13 cellular contexts compared by ENCODE assay signal in genomic region chr10:3091921-3092320, GRCh38. TPM values are rescaled to one million over a fixed set of nuclear protein-coding genes. Genes with fewer than 3 reads are reported as not detected.
DNase-seq lines count a peak whose midpoint lies in the region; ATAC-seq and TF ChIP-seq lines count a peak whose summit lies in the region.
"Had no signal": no experiment of that assay in that cellular context is flagged by ENCODE, and none has a peak within 500 bp of the region (broad histone marks: within the 10 kb centered on the region; RNA-seq: fewer than 3 reads in every experiment).

No MANE protein-coding gene starts in this region.

- peaks cover 4% of the 10 kb centered on the region for H3F3A ChIP-seq in PC-3 (ENCODE audit: low read length, unreplicated experiment)

- no peaks in the 10 kb centered on the region for H3K36me3 ChIP-seq in CD4-positive, CD25-positive, alpha-beta regulatory T cell (ENCODE audit: control insufficient read depth, insufficient read depth, low read length)
- H3K36me3 ChIP-seq in PC-3 (ENCODE audit: low read depth, low read length) (no peaks in the 10 kb centered on the region), H7 (replicated peaks; ENCODE audit: control insufficient read depth, insufficient read depth, low read length) (peaks cover 1% of the 10 kb centered on the region; the same call in 1 of the 2 replicates)
- H3K36me3 ChIP-seq: gastroesophageal sphincter had no signal

- peak overlapping the region; percentile 88 for H3K4me2 ChIP-seq in PC-3 (ENCODE audit: low read length)

- no peak for DNase-seq in CD4-positive, CD25-positive, alpha-beta regulatory T cell
- DNase-seq in PC-3 = no peak
- DNase-seq in chondrocyte (ENCODE audit: low spot score) = peak; percentile 55
- DNase-seq in superior temporal gyrus (ENCODE audit: extremely low spot score) = no peak
- DNase-seq in DMS153 treated with DMSO at 0.1 percent for 48 hours (lab: John Stamatoyannopoulos, UW; ENCODE audit: unreplicated experiment) = no peak
- no peak for DNase-seq in stimulated activated CD4-positive, alpha-beta T cell treated with anti-CD3 and anti-CD28 coated beads, Interleukin-4, amount 100 ng/mL, for 24 hours
- no peak for DNase-seq in H7
- DNase-seq: NCI-H2081 treated with DMSO at 0.1 percent for 48 hours, NCI-H69, RPMI8226 had no signal

- H3K4me3 ChIP-seq in CD4-positive, CD25-positive, alpha-beta regulatory T cell (ENCODE audit: low read depth, low read length) = no peak overlapping the region
- H3K4me3 ChIP-seq in PC-3 (ENCODE audit: low read length) = peak overlapping the region; percentile 30; the same call in 1 of the 2 replicates
- H3K4me3 ChIP-seq in H7 (ENCODE audit: insufficient read depth, low read depth, low read length) = no peak overlapping the region
- H3K4me3 ChIP-seq: gastroesophageal sphincter had no signal

- peaks cover 37% of the 10 kb centered on the region for H3K36me3 Mint-ChIP-seq in CD4-positive, CD25-positive, alpha-beta regulatory T cell
- peaks cover 6% of the 10 kb centered on the region for H3K36me3 Mint-ChIP-seq in chondrocyte (ENCODE audit: low read depth)
- peaks cover 4% of the 10 kb centered on the region for H3K36me3 Mint-ChIP-seq in nephron (ENCODE audit: low read depth)

- H3K4me1 ChIP-seq in CD4-positive, CD25-positive, alpha-beta regulatory T cell (ENCODE audit: control insufficient read depth, insufficient read depth, low read length, poor library complexity, severe bottlenecking) = peaks cover 44% of the 10 kb centered on the region
- H3K4me1 ChIP-seq in PC-3 (ENCODE audit: insufficient read depth, low read length) = peaks cover 51% of the 10 kb centered on the region

- no TSS peak for BruUV-seq in PC-3 (replicated peaks; lab: Mats Ljungman, UMichigan)

- no peak for TF ChIP-seq CTCF in PC-3 (conservative IDR thresholded peaks at IDR 0.05; ENCODE audit: low read depth, low read length)
- TF ChIP-seq CTCF in chondrocyte (IDR thresholded peaks at IDR 0.05) = no peak
- no peak for TF ChIP-seq CTCF in nephron (IDR thresholded peaks at IDR 0.05; ENCODE audit: unreplicated experiment in 3 of 3)

- no peaks in the 10 kb centered on the region for H4K20me1 ChIP-seq in PC-3 (ENCODE audit: low read length)

- peaks cover 58% of the 10 kb centered on the region for H3K79me2 ChIP-seq in PC-3 (ENCODE audit: low read length)

- H3K27ac Mint-ChIP-seq in CD4-positive, CD25-positive, alpha-beta regulatory T cell = peak overlapping the region; percentile 9 to 54 (median 47)
- peak overlapping the region; percentile 100 for H3K27ac Mint-ChIP-seq in chondrocyte (ENCODE audit: unreplicated experiment)
- peak overlapping the region in 2 of 3 experiments; percentile 7 to 34 for H3K27ac Mint-ChIP-seq in nephron

- CTCF ChIA-PET in PC-3 (lab: Charles Lee) = interaction anchor here (1.6 kb wide), 1 partner anchor 11 kb away, joined by 5 read pairs; no protein-coding TSS in a partner anchor

- H2AFZ ChIP-seq in PC-3 (ENCODE audit: low read length) = no peak overlapping the region

- intact Hi-C loops in PC-3 (cut with micrococcal nuclease) = no loop called here

- no peaks in the 10 kb centered on the region for H3K9me2 ChIP-seq in PC-3 (replicated peaks; ENCODE audit: low read length)

- no peaks in the 10 kb centered on the region for H3K27me3 ChIP-seq in CD4-positive, CD25-positive, alpha-beta regulatory T cell (ENCODE audit: control insufficient read depth, insufficient read depth, low read length)
- H3K27me3 ChIP-seq in PC-3 (ENCODE audit: low read length) (no peaks in the 10 kb centered on the region), H7 (ENCODE audit: control insufficient read depth, insufficient read depth, low read length) (no peaks in the 10 kb centered on the region)
- H3K27me3 ChIP-seq: gastroesophageal sphincter had no signal

- H3K9me3 Mint-ChIP-seq in CD4-positive, CD25-positive, alpha-beta regulatory T cell = no peaks in the 10 kb centered on the region
- H3K9me3 Mint-ChIP-seq in chondrocyte (ENCODE audit: low read depth) (no peaks in the 10 kb centered on the region), nephron (no peaks in the 10 kb centered on the region)

- ATAC-seq in CD4-positive, CD25-positive, alpha-beta regulatory T cell (ENCODE audit: low read depth in 2 of 2) = no peak
- no peak for ATAC-seq in PC-3
- ATAC-seq: gastroesophageal sphincter had no signal

- POLR2A ChIA-PET in PC-3 (lab: Charles Lee; ENCODE audit: unreplicated experiment) = no interaction called here

- peak overlapping the region in 1 of 4 donors; percentile 5 for H3K4me3 Mint-ChIP-seq in CD4-positive, CD25-positive, alpha-beta regulatory T cell
- no peak overlapping the region for H3K4me3 Mint-ChIP-seq in chondrocyte (ENCODE audit: unreplicated experiment)
- no peak overlapping the region for H3K4me3 Mint-ChIP-seq in nephron

- no peaks in the 10 kb centered on the region for H3K9me3 ChIP-seq in CD4-positive, CD25-positive, alpha-beta regulatory T cell (ENCODE audit: control insufficient read depth in 2 of 2, low read length in 2 of 2)
- no peaks in the 10 kb centered on the region for H3K9me3 ChIP-seq in PC-3 (ENCODE audit: low read length)
- H3K9me3 ChIP-seq: gastroesophageal sphincter had no signal

- H3K9ac ChIP-seq in PC-3 (ENCODE audit: low read length) = no peak overlapping the region; the same call in 1 of the 2 replicates

- no peaks in the 10 kb centered on the region for H3K27me3 Mint-ChIP-seq in CD4-positive, CD25-positive, alpha-beta regulatory T cell
- H3K27me3 Mint-ChIP-seq in chondrocyte (ENCODE audit: low read depth) (no peaks in the 10 kb centered on the region), nephron (ENCODE audit: low read depth) (peaks cover 5% of the 10 kb centered on the region)

- H3K4me1 Mint-ChIP-seq in CD4-positive, CD25-positive, alpha-beta regulatory T cell = peaks cover 27 to 65% (median 51%) of the 10 kb centered on the region in 4 donors
- H3K4me1 Mint-ChIP-seq in chondrocyte (ENCODE audit: low read depth) = peaks cover 88% of the 10 kb centered on the region
- peaks cover 29% of the 10 kb centered on the region for H3K4me1 Mint-ChIP-seq in nephron

- H3K27ac ChIP-seq in CD4-positive, CD25-positive, alpha-beta regulatory T cell (ENCODE audit: insufficient read depth, low read length, poor library complexity, severe bottlenecking) = no peak overlapping the region
- H3K27ac ChIP-seq in PC-3 (ENCODE audit: low read length) = peak overlapping the region; percentile 99
- H3K27ac ChIP-seq: C4-2B had no signal

RNA-seq across cellular contexts. Expression of gene PFKP, which starts 24.6 kb away (rescaled TPM):
- total RNA-seq in CD4-positive, CD25-positive, alpha-beta regulatory T cell = 103 TPM
- 10 to 100 TPM; 43.1 to 56.8 (median 50.5) TPM for polyA plus RNA-seq in CD4-positive, CD25-positive, alpha-beta regulatory T cell
- total RNA-seq in PC-3 (2014; rRNA removed) = 140 and 172 TPM in 2 replicates
- 151 to 188 TPM (median 182 TPM) in 3 replicates for total RNA-seq in chondrocyte
- total RNA-seq in H7 (2014; rRNA removed; shearing (Covaris generic)) = 104 and 120 TPM in 2 replicates

Comparison
In these comparisons a context has a peak if more than half of its experiments do, and no peak if none do; other contexts are left out.
1. H3K27ac Mint-ChIP-seq: peak in every context shown above with its lines; median percentile 100 in chondrocyte; 47 in CD4-positive, CD25-positive, alpha-beta regulatory T cell; 20 in nephron.